1 cellular context compared by ENCODE assay signal in the genomic region with DNA sequence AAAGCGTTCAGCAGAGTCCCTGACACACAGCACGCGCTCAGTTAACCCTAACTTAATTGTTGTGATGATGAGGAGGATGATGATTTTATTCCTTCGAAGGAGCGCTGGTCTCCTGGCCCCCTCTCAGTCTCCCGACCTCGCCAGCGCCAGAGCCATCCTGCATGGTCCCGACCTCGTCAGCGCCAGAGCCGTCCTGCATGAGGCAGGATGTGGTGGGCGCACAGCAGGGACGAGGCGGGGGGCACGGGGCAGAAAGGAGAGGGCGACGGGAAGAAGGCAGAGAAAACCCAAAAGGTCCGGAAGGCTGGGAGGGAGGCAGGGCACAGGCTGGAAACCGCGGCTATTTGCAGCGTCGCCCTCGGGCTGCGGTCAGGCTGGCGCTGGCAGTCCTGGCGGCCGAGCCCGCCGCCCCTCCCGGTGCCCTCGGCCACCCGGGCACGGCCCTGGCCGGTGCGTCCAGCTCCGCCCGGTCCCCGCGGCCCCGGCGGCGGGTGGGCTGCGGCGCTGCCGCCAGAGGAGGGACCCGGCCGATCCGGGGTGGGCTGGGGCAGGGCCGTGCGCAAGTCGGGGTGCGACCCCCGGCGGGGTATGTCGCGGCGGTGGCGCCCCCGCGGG.
TF ChIP-seq lines count a peak whose summit lies in the region.

No MANE protein-coding gene starts in this region.

TF ChIP-seq in H1, 55 proteins besides CTCF, POLR2A, EP300 and RAD21 (continued from another document):
- TF ChIP-seq, protein P1, sequence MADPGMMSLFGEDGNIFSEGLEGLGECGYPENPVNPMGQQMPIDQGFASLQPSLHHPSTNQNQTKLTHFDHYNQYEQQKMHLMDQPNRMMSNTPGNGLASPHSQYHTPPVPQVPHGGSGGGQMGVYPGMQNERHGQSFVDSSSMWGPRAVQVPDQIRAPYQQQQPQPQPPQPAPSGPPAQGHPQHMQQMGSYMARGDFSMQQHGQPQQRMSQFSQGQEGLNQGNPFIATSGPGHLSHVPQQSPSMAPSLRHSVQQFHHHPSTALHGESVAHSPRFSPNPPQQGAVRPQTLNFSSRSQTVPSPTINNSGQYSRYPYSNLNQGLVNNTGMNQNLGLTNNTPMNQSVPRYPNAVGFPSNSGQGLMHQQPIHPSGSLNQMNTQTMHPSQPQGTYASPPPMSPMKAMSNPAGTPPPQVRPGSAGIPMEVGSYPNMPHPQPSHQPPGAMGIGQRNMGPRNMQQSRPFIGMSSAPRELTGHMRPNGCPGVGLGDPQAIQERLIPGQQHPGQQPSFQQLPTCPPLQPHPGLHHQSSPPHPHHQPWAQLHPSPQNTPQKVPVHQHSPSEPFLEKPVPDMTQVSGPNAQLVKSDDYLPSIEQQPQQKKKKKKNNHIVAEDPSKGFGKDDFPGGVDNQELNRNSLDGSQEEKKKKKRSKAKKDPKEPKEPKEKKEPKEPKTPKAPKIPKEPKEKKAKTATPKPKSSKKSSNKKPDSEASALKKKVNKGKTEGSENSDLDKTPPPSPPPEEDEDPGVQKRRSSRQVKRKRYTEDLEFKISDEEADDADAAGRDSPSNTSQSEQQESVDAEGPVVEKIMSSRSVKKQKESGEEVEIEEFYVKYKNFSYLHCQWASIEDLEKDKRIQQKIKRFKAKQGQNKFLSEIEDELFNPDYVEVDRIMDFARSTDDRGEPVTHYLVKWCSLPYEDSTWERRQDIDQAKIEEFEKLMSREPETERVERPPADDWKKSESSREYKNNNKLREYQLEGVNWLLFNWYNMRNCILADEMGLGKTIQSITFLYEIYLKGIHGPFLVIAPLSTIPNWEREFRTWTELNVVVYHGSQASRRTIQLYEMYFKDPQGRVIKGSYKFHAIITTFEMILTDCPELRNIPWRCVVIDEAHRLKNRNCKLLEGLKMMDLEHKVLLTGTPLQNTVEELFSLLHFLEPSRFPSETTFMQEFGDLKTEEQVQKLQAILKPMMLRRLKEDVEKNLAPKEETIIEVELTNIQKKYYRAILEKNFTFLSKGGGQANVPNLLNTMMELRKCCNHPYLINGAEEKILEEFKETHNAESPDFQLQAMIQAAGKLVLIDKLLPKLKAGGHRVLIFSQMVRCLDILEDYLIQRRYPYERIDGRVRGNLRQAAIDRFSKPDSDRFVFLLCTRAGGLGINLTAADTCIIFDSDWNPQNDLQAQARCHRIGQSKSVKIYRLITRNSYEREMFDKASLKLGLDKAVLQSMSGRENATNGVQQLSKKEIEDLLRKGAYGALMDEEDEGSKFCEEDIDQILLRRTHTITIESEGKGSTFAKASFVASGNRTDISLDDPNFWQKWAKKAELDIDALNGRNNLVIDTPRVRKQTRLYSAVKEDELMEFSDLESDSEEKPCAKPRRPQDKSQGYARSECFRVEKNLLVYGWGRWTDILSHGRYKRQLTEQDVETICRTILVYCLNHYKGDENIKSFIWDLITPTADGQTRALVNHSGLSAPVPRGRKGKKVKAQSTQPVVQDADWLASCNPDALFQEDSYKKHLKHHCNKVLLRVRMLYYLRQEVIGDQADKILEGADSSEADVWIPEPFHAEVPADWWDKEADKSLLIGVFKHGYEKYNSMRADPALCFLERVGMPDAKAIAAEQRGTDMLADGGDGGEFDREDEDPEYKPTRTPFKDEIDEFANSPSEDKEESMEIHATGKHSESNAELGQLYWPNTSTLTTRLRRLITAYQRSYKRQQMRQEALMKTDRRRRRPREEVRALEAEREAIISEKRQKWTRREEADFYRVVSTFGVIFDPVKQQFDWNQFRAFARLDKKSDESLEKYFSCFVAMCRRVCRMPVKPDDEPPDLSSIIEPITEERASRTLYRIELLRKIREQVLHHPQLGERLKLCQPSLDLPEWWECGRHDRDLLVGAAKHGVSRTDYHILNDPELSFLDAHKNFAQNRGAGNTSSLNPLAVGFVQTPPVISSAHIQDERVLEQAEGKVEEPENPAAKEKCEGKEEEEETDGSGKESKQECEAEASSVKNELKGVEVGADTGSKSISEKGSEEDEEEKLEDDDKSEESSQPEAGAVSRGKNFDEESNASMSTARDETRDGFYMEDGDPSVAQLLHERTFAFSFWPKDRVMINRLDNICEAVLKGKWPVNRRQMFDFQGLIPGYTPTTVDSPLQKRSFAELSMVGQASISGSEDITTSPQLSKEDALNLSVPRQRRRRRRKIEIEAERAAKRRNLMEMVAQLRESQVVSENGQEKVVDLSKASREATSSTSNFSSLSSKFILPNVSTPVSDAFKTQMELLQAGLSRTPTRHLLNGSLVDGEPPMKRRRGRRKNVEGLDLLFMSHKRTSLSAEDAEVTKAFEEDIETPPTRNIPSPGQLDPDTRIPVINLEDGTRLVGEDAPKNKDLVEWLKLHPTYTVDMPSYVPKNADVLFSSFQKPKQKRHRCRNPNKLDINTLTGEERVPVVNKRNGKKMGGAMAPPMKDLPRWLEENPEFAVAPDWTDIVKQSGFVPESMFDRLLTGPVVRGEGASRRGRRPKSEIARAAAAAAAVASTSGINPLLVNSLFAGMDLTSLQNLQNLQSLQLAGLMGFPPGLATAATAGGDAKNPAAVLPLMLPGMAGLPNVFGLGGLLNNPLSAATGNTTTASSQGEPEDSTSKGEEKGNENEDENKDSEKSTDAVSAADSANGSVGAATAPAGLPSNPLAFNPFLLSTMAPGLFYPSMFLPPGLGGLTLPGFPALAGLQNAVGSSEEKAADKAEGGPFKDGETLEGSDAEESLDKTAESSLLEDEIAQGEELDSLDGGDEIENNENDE (IDR thresholded peaks at IDR 0.05; ENCODE audit: insufficient replicate concordance, low read length), result no peak
- peak; percentile 22 for TF ChIP-seq RNF2 (IDR thresholded peaks at IDR 0.05; ENCODE audit: borderline replicate concordance, low read depth, low read length, missing control alignments, poor library complexity, severe bottlenecking)
- no peak for TF ChIP-seq JUND (IDR thresholded peaks at IDR 0.05; ENCODE audit: low read length)
- TF ChIP-seq SIRT6 (IDR thresholded peaks at IDR 0.05; ENCODE audit: low read length), result no peak
- TF ChIP-seq RFX5 (IDR thresholded peaks at IDR 0.05; ENCODE audit: borderline replicate concordance, low read depth, low read length), result no peak
- TF ChIP-seq FOSL1 (IDR thresholded peaks at IDR 0.05; ENCODE audit: insufficient read depth, low read depth, low read length), result no peak
- TF ChIP-seq NANOG (IDR thresholded peaks at IDR 0.05; ENCODE audit: insufficient read depth, low read depth, low read length, poor library complexity, severe bottlenecking), result no peak
- TF ChIP-seq KDM1A (IDR thresholded peaks at IDR 0.05; ENCODE audit: borderline replicate concordance, low read length), result no peak
- no peak for TF ChIP-seq BRCA1 (IDR thresholded peaks at IDR 0.05; ENCODE audit: low read depth, low read length)
- TF ChIP-seq POLR2AphosphoS5 (IDR thresholded peaks at IDR 0.05; ENCODE audit: low read depth, low read length), result 0 out of 2 replicates have a peak, but pooled peaks have one; percentile 37
- no peak for TF ChIP-seq RBBP5 (IDR thresholded peaks at IDR 0.05; ENCODE audit: borderline replicate concordance, low read depth, low read length)
- no peak for TF ChIP-seq HDAC2 (IDR thresholded peaks at IDR 0.05; ENCODE audit: borderline replicate concordance in 1 of 2, low read depth in 2 of 2, low read length in 2 of 2)
- TF ChIP-seq, protein P2, sequence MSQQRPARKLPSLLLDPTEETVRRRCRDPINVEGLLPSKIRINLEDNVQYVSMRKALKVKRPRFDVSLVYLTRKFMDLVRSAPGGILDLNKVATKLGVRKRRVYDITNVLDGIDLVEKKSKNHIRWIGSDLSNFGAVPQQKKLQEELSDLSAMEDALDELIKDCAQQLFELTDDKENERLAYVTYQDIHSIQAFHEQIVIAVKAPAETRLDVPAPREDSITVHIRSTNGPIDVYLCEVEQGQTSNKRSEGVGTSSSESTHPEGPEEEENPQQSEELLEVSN (IDR thresholded peaks at IDR 0.05), result peak; percentile 66
- no peak for TF ChIP-seq TAF7 (optimal IDR thresholded peaks at IDR 0.05; ENCODE audit: borderline replicate concordance, low read depth, low read length)
- no peak for TF ChIP-seq MAFK (IDR thresholded peaks at IDR 0.05; ENCODE audit: low read depth, low read length)
- TF ChIP-seq, protein P3, sequence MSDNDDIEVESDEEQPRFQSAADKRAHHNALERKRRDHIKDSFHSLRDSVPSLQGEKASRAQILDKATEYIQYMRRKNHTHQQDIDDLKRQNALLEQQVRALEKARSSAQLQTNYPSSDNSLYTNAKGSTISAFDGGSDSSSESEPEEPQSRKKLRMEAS (IDR thresholded peaks at IDR 0.05), result peak; percentile 68; the same call in 1 of the 2 replicates
- peak; percentile 47 for TF ChIP-seq EZH2 (IDR thresholded peaks at IDR 0.05; ENCODE audit: low read depth, low read length, severe bottlenecking)
- TF ChIP-seq KDM4A (IDR thresholded peaks at IDR 0.05; ENCODE audit: low read depth, low read length, severe bottlenecking), result peak; percentile 19
